ENCODE assay signal across 10 cellular contexts in genomic region chr17:65101371-65101770, GRCh38. TPM values are rescaled to one million over a fixed set of nuclear protein-coding genes. Genes with fewer than 3 reads are reported as not detected.
DNase-seq lines count a peak whose midpoint lies in the region; ATAC-seq and TF ChIP-seq lines count a peak whose summit lies in the region.
"Had no signal": no experiment of that assay in that cellular context is flagged by ENCODE, and none has a peak within 500 bp of the region (broad histone marks: within the 10 kb centered on the region; RNA-seq: fewer than 3 reads in every experiment).

No MANE protein-coding gene starts in this region.

- H2BK15ac ChIP-seq in H9 (ENCODE audit: low read depth, low read length), result no peak overlapping the region

- no peak overlapping the region for H3T11ph ChIP-seq in H9 (ENCODE audit: low read length)

- H4K5ac ChIP-seq in H9 (ENCODE audit: insufficient read length, low read depth, low read length), result peak overlapping the region; percentile 50

- no peaks in the 10 kb centered on the region for H3K79me1 ChIP-seq in H9 (ENCODE audit: insufficient read depth, low read depth, low read length, poor library complexity, severe bottlenecking)

- peak overlapping the region in 1 of 3 experiments; percentile 91; a peak in 1 of 7 replicates for H3K27ac Mint-ChIP-seq in H9
- H3K27ac Mint-ChIP-seq in stimulated activated effector memory CD8-positive, alpha-beta T cell treated with anti-CD3 and anti-CD28 coated beads, Interleukin-12 subunit alpha, Interleukin-12 subunit beta, amount 100 ng/mL, for 72 hours, result no peak overlapping the region

- H3K4ac ChIP-seq in H9 (ENCODE audit: low read depth, low read length), result no peak overlapping the region

- peak overlapping the region; percentile 68 to 79 for H3K4me3 Mint-ChIP-seq in H9
- H3K4me3 Mint-ChIP-seq in stimulated activated effector memory CD8-positive, alpha-beta T cell treated with anti-CD3 and anti-CD28 coated beads, Interleukin-12 subunit alpha, Interleukin-12 subunit beta, amount 100 ng/mL, for 72 hours, result peak overlapping the region; percentile 76

- no peak overlapping the region for H3K23ac ChIP-seq in H9 (ENCODE audit: insufficient read length, low read depth, low read length)

- no peak overlapping the region for H3K56ac ChIP-seq in H9 (ENCODE audit: insufficient read length, low read depth, low read length)

- H4K20me1 ChIP-seq in H9 (ENCODE audit: control insufficient read depth, insufficient read depth, insufficient read length), result no peaks in the 10 kb centered on the region

- TF ChIP-seq CTCF in H9 (conservative IDR thresholded peaks at IDR 0.05), result no peak
- no peak for TF ChIP-seq CTCF in fibroblast of pulmonary artery (IDR thresholded peaks at IDR 0.05; ENCODE audit: low read length, missing control alignments)
- no peak for TF ChIP-seq CTCF in foreskin fibroblast (IDR thresholded peaks at IDR 0.05; ENCODE audit: low read depth, low read length)

- H3K4me2 ChIP-seq in H9 (ENCODE audit: insufficient read depth, insufficient read length, low read length), result peak overlapping the region; percentile 45

- no peak overlapping the region for H3K14ac ChIP-seq in H9 (ENCODE audit: insufficient read depth, low read length)

- H3K79me2 ChIP-seq in H9 (ENCODE audit: insufficient read depth, low read length), result no peaks in the 10 kb centered on the region

- peaks cover 10 to 13% of the 10 kb centered on the region in 2 experiments for H3K4me1 Mint-ChIP-seq in H9
- H3K4me1 Mint-ChIP-seq in stimulated activated effector memory CD8-positive, alpha-beta T cell treated with anti-CD3 and anti-CD28 coated beads, Interleukin-12 subunit alpha, Interleukin-12 subunit beta, amount 100 ng/mL, for 72 hours, result peaks cover 14% of the 10 kb centered on the region

- no peak overlapping the region for H2AFZ ChIP-seq in H9 (ENCODE audit: low read length)

- no peaks in the 10 kb centered on the region for H3K9me3 Mint-ChIP-seq in H9
- no peaks in the 10 kb centered on the region for H3K9me3 Mint-ChIP-seq in stimulated activated effector memory CD8-positive, alpha-beta T cell treated with anti-CD3 and anti-CD28 coated beads, Interleukin-12 subunit alpha, Interleukin-12 subunit beta, amount 100 ng/mL, for 72 hours

- no peaks in the 10 kb centered on the region; the same call in 1 of the 2 replicates for H3K4me1 ChIP-seq in H9 (ENCODE audit: insufficient read depth, low read length)
- peaks cover 5% of the 10 kb centered on the region; the same call in 1 of the 2 replicates for H3K4me1 ChIP-seq in SJCRH30

- H3K36me3 ChIP-seq in SJCRH30, result no peaks in the 10 kb centered on the region

- H2AK5ac ChIP-seq in H9 (ENCODE audit: insufficient read length, low read length), result no peak overlapping the region

- no peak overlapping the region for H4K8ac ChIP-seq in H9 (replicated peaks; ENCODE audit: insufficient read length, low read depth, low read length)

- H4K91ac ChIP-seq in H9 (ENCODE audit: insufficient read length, low read depth, low read length), result no peak overlapping the region

- H3K36me3 Mint-ChIP-seq in H9 (ENCODE audit: insufficient read depth in 1 of 3, low read depth in 3 of 3), result peaks cover 0 to 5% (median 0%) of the 10 kb centered on the region in 3 experiments; a peak in 2 of 7 replicates
- peaks cover 6% of the 10 kb centered on the region for H3K36me3 Mint-ChIP-seq in stimulated activated effector memory CD8-positive, alpha-beta T cell treated with anti-CD3 and anti-CD28 coated beads, Interleukin-12 subunit alpha, Interleukin-12 subunit beta, amount 100 ng/mL, for 72 hours

- H2BK120ac ChIP-seq in H9 (ENCODE audit: low read depth, low read length, poor library complexity, severe bottlenecking), result no peak overlapping the region

- H2BK20ac ChIP-seq in H9 (ENCODE audit: low read depth, low read length, poor library complexity, severe bottlenecking), result no peak overlapping the region

- ATAC-seq in stimulated activated effector memory CD8-positive, alpha-beta T cell treated with anti-CD3 and anti-CD28 coated beads, Interleukin-12 subunit alpha, Interleukin-12 subunit beta, amount 100 ng/mL, for 72 hours, result no peak
- ATAC-seq in GM21825 (IDR thresholded peaks at IDR 0.05; ENCODE audit: unreplicated experiment), result no peak

- H3K18ac ChIP-seq in H9 (ENCODE audit: insufficient read length, low read depth, low read length), result no peak overlapping the region

- H3K9me3 ChIP-seq in H9 (ENCODE audit: control insufficient read depth, low read depth, low read length), result no peaks in the 10 kb centered on the region
- H3K9me3 ChIP-seq in SJCRH30 (replicated peaks), result no peaks in the 10 kb centered on the region

- H2BK12ac ChIP-seq in H9 (ENCODE audit: insufficient read length, low read depth, low read length), result no peak overlapping the region

- peak overlapping the region; percentile 58 for H3K4me3 ChIP-seq in SJCRH30
- peak overlapping the region; percentile 59 for H3K4me3 ChIP-seq in fibroblast of pulmonary artery (replicated peaks; ENCODE audit: low read depth, low read length)
- H3K4me3 ChIP-seq in foreskin fibroblast (ENCODE audit: low read depth in 1 of 2, low read length in 2 of 2), result peak overlapping the region in 1 of 2 donors; percentile 61

- DNase-seq in H9, result no peak
- no peak for DNase-seq in SJCRH30
- no peak for DNase-seq in fibroblast of pulmonary artery (ENCODE audit: low read depth)
- DNase-seq in stimulated activated effector memory CD8-positive, alpha-beta T cell treated with anti-CD3 and anti-CD28 coated beads, Interleukin-12 subunit alpha, Interleukin-12 subunit beta, amount 100 ng/mL, for 72 hours (ENCODE audit: low spot score in 2 of 2), result no peak
- no peak for DNase-seq in foreskin fibroblast
- no peak for DNase-seq in COLO829 (ENCODE audit: low spot score)
- no peak for DNase-seq in T-helper 9 cell
- DNase-seq: GF-D8, NCI-H526 treated with DMSO at 0.1 percent for 48 hours had no signal

- H3K9ac ChIP-seq in H9 (ENCODE audit: extremely low read depth, insufficient read length, low read length), result no peak overlapping the region

- H3K27ac ChIP-seq in H9 (ENCODE audit: insufficient read length, low read depth, low read length) (no peak overlapping the region), SJCRH30 (no peak overlapping the region)

- no CpG with 5 or more reads among the region's 6 CpGs for WGBS in H9 (ENCODE audit: extremely low coverage, insufficient read length, low lambda C conversion rate)

- H3K23me2 ChIP-seq in H9 (ENCODE audit: insufficient read length, low read depth, low read length, poor library complexity, severe bottlenecking), result peaks cover 9% of the 10 kb centered on the region

- no peaks in the 10 kb centered on the region; the same call in 1 of the 2 replicates for H3K27me3 Mint-ChIP-seq in H9 (ENCODE audit: low read depth)

- H3K27me3 ChIP-seq in H9 (ENCODE audit: insufficient read depth, low read length) (no peaks in the 10 kb centered on the region), SJCRH30 (no peaks in the 10 kb centered on the region)

- no peak overlapping the region for H2BK5ac ChIP-seq in H9 (ENCODE audit: insufficient read length, low read length)

RNA-seq across cellular contexts. Expression of gene RGS9, which starts 35.8 kb away (rescaled TPM):
- 12.0 and 12.3 TPM in 2 replicates for total RNA-seq in H9 (2021)
- total RNA-seq in SJCRH30 (2014; rRNA removed; shearing (Covaris generic)), result 2.9 and 3.1 TPM in 2 replicates

RNA-seq across cellular contexts. Expression of gene GNA13, which starts 44.8 kb away (rescaled TPM):
- total RNA-seq in H9 (2021), result 52.2 and 57.4 TPM in 2 replicates
- total RNA-seq in SJCRH30 (2014; rRNA removed; shearing (Covaris generic)), result 39.6 and 41.1 TPM in 2 replicates
